8 cellular contexts compared by ENCODE assay signal in genomic region chr7:56092789-56093531, GRCh38. TPM values are rescaled to one million over a fixed set of nuclear protein-coding genes. Genes with fewer than 3 reads are reported as not detected.
A peak's percentile ranks its signal among the peaks of the same experiment; 100 is the strongest.
DNase-seq lines count a peak whose midpoint lies in the region; ATAC-seq, FAIRE-seq and TF ChIP-seq lines count a peak whose summit lies in the region.

PHKG1 (minus strand) TSS chr7:56092952; CDS start chr7:56088941, 4,011 bp downstream.

- FAIRE-seq in HepG2 (lab: Jason Lieb, UNC), result peak; percentile 40

- no peaks in the 10 kb centered on the region for H3K79me2 ChIP-seq in HepG2 (ENCODE audit: insufficient read depth, low read length)

- peak within 1 kb of the TSS; percentile 39 for H3K4me2 ChIP-seq in HepG2 (ENCODE audit: low read depth, low read length)

- in situ Hi-C loops in HepG2 (cut with HindIII; ENCODE audit: extremely low pct_ligation_motif_present, low pct_unique_long_range_greater_than_20kb), result loop anchor here (25.0 kb wide), 1 partner anchor 331 kb away; no protein-coding TSS in a partner anchor

- 32% methylated on average over 15 of the region's 19 CpGs for whole genome bisulfite sequencing in HepG2 (ENCODE audit: low lambda C conversion rate)
- WGBS in thyroid gland, 2 donors, result 24 to 31% methylated on average over 19 of the region's 19 CpGs

- no peaks in the 10 kb centered on the region for H3K27me3 ChIP-seq in HepG2 (ENCODE audit: control insufficient read depth in 1 of 2, insufficient read depth in 2 of 2, low read length in 2 of 2)
- no peaks in the 10 kb centered on the region for H3K27me3 ChIP-seq in thyroid gland
- H3K27me3 ChIP-seq in effector memory CD4-positive, alpha-beta T cell (replicated peaks; ENCODE audit: control insufficient read depth, insufficient read depth, low read length, poor library complexity, severe bottlenecking), result no peaks in the 10 kb centered on the region

- TF ChIP-seq POLR2A in HepG2 (IDR thresholded peaks at IDR 0.05; ENCODE audit: insufficient read depth in 1 of 2, low read depth in 2 of 2, low read length in 2 of 2) (no peak), thyroid gland (IDR thresholded peaks at IDR 0.05) (no peak)

- intact Hi-C loops in HepG2 (cut with micrococcal nuclease; ENCODE audit: unreplicated experiment), result loop anchor here (1.0 kb wide), 1 partner anchor 452 kb away; no protein-coding TSS in a partner anchor
- intact Hi-C loops in thyroid gland (cut with DNase I), result loop anchor here (10.0 kb wide), 1 partner anchor 448 kb away; no protein-coding TSS in a partner anchor

- H3K9ac ChIP-seq in HepG2 (ENCODE audit: insufficient read depth, low read depth, low read length), result no peak within 1 kb of the TSS

- H3K36me3 ChIP-seq in HepG2 (replicated peaks in 1 of 2; ENCODE audit: control insufficient read depth in 1 of 2, insufficient read depth in 2 of 2, low read length in 2 of 2), result no peaks in the 10 kb centered on the region
- H3K36me3 ChIP-seq in thyroid gland, result no peaks in the 10 kb centered on the region
- H3K36me3 ChIP-seq in effector memory CD4-positive, alpha-beta T cell (ENCODE audit: control insufficient read depth, insufficient read depth, low read length), result no peaks in the 10 kb centered on the region

- H3K4me3 ChIP-seq in HepG2 (replicated peaks in 1 of 3; ENCODE audit: insufficient read depth in 1 of 3, low read depth in 2 of 3, low read length in 3 of 3) (no peak within 1 kb of the TSS; a peak in 1 of 6 replicates), thyroid gland (replicated peaks in 1 of 3) (no peak within 1 kb of the TSS)
- H3K4me3 ChIP-seq in effector memory CD4-positive, alpha-beta T cell (ENCODE audit: insufficient read depth, low read depth, low read length, poor library complexity, severe bottlenecking), result no peak within 1 kb of the TSS

- no peak within 1 kb of the TSS for H3K27ac ChIP-seq in HepG2 (ENCODE audit: extremely low read length, insufficient read depth, low read length)
- peak within 1 kb of the TSS; percentile 23 to 42 (median 34) for H3K27ac ChIP-seq in thyroid gland
- H3K27ac ChIP-seq in effector memory CD4-positive, alpha-beta T cell (ENCODE audit: insufficient read depth, low read length, poor library complexity, severe bottlenecking), result no peak within 1 kb of the TSS

- H3K4me1 ChIP-seq in HepG2 (ENCODE audit: insufficient read depth, low read length) (peaks cover 15% of the 10 kb centered on the region), thyroid gland (peaks cover 17 to 26% of the 10 kb centered on the region in 2 donors)
- no peaks in the 10 kb centered on the region for H3K4me1 ChIP-seq in effector memory CD4-positive, alpha-beta T cell (ENCODE audit: control insufficient read depth, insufficient read depth, low read length, poor library complexity, severe bottlenecking)

- TF ChIP-seq RAD21 in HepG2 (CRISPR knock-in tag; IDR thresholded peaks at IDR 0.05), result peak; percentile 62

- H2AFZ ChIP-seq in HepG2 (ENCODE audit: low read length), result no peak within 1 kb of the TSS

- POLR2A ChIA-PET in HepG2 (lab: Yijun Ruan, JAX), result interaction anchor here (0.6 to 1.3 kb wide), 4 partner anchors 12 to 86 kb away, joined by 3 to 4 read pairs (median 4); partner anchors contain the start of genes CHCHD2 and SUMF2

- peak; percentile 77 for DNase-seq in DMS79 treated with DMSO at 0.1 percent for 48 hours (lab: John Stamatoyannopoulos, UW)
- peak; percentile 92 for DNase-seq in NCI-H2196 (lab: John Stamatoyannopoulos, UW; ENCODE audit: unreplicated experiment)
- DNase-seq in cerebellar cortex (ENCODE audit: low spot score), result peak; percentile 89
- peak; percentile 33 for DNase-seq in HepG2 (ENCODE audit: low spot score)
- DNase-seq in thyroid gland, result peak; percentile 80 to 89
- no peak for DNase-seq in activated CD4-positive, CD25-positive, alpha-beta regulatory T cell (lab: John Stamatoyannopoulos, UW)
- no peak for DNase-seq in effector memory CD4-positive, alpha-beta T cell

- no peak for TF ChIP-seq EP300 in HepG2 (IDR thresholded peaks at IDR 0.05; ENCODE audit: low read depth in 2 of 2, low read length in 2 of 2)
- TF ChIP-seq EP300 in HepG2 (CRISPR knock-in tag; IDR thresholded peaks at IDR 0.05; ENCODE audit: borderline replicate concordance), result no peak

- no peaks in the 10 kb centered on the region for H4K20me1 ChIP-seq in HepG2 (ENCODE audit: insufficient read depth, low read length)

- CTCF ChIA-PET in HepG2 (lab: Yijun Ruan, JAX; ENCODE audit: low intra/inter-chr PET ratio, low total read pairs), result interaction anchor here (1.5 kb wide), 1 partner anchor 452 kb away, joined by 6 read pairs; no protein-coding TSS in a partner anchor

- TF ChIP-seq CTCF in HepG2 (CRISPR knock-in tag; IDR thresholded peaks at IDR 0.05) (peak; percentile 77), thyroid gland (IDR thresholded peaks at IDR 0.05) (peak in 3 of 6 experiments; percentile 25 to 68 (median 49))

- no peaks in the 10 kb centered on the region for H3K9me3 ChIP-seq in HepG2 (ENCODE audit: low read length)
- no peaks in the 10 kb centered on the region for H3K9me3 ChIP-seq in thyroid gland
- no peaks in the 10 kb centered on the region for H3K9me3 ChIP-seq in effector memory CD4-positive, alpha-beta T cell (ENCODE audit: control insufficient read depth, low read length)

- ATAC-seq in HepG2 (peak; percentile 96), HG03039 (IDR thresholded peaks at IDR 0.05; ENCODE audit: unreplicated experiment) (no peak)

- BruUV-seq in HepG2 (replicated peaks; lab: Mats Ljungman, UMichigan), result no TSS peak

TF ChIP-seq in HepG2, 621 proteins besides CTCF, POLR2A, EP300 and RAD21 (continues in another document):
- TF ChIP-seq THAP7 (CRISPR knock-in tag; IDR thresholded peaks at IDR 0.05) (no peak), TCF12 (IDR thresholded peaks at IDR 0.05) (no peak), TCF12 (CRISPR knock-in tag; IDR thresholded peaks at IDR 0.05) (no peak), FOXM1 (CRISPR knock-in tag; IDR thresholded peaks at IDR 0.05) (no peak), ARID4A (CRISPR knock-in tag; IDR thresholded peaks at IDR 0.05; ENCODE audit: borderline replicate concordance) (no peak), HNRNPLL (IDR thresholded peaks at IDR 0.05; ENCODE audit: low read depth, low read length, poor library complexity, severe bottlenecking) (no peak)

RNA-seq across cellular contexts. Expression of gene PHKG1, which starts in this region (rescaled TPM):
- total RNA-seq in HepG2 (2016; rRNA removed; fragmentation: Illumina TruSeq; extraction: Trizol), result 0.44 TPM in 1 of 2 replicates, not detected in the other
- 0.18 TPM in 1 of 2 replicates, not detected in the other for total RNA-seq in HepG2 (2016; cell fraction: cytosol; rRNA removed; fragmentation: Illumina TruSeq; extraction: Trizol; ENCODE audit: low read depth)
- total RNA-seq in HepG2 (2016; cell fraction: insoluble cytoplasmic fraction; rRNA removed; fragmentation: Illumina TruSeq; extraction: Trizol), result 0.37 and 0.84 TPM in 2 replicates
- 0.09 TPM in 1 of 2 replicates, not detected in the other for total RNA-seq in HepG2 (2016; cell fraction: membrane; rRNA removed; fragmentation: Illumina TruSeq; extraction: Trizol)
- 0.50 and 1.5 TPM in 2 replicates for total RNA-seq in HepG2 (2016; cell fraction: nucleus; rRNA removed; fragmentation: Illumina TruSeq; extraction: Trizol)
- polyA plus RNA-seq in HepG2 (2011; rRNA removed), result 0.71 and 1.1 TPM in 2 replicates
- polyA plus RNA-seq in HepG2 (2011; cell fraction: cytosol; rRNA removed), result 0.09 and 0.36 TPM in 2 replicates
- polyA plus RNA-seq in HepG2 (2011; cell fraction: nucleus; rRNA removed), result 2.6 and 2.9 TPM in 2 replicates
- polyA plus RNA-seq in HepG2 (2012), result 0.98 and 1.5 TPM in 2 replicates
- 0.05 and 0.24 TPM in 2 replicates for polyA plus RNA-seq in HepG2 (2016; cell fraction: cytosol; fragmentation: Illumina TruSeq; extraction: Trizol; ENCODE audit: low read depth)
- not detected in 2 replicates for polyA plus RNA-seq in HepG2 (2016; cell fraction: insoluble cytoplasmic fraction; fragmentation: Illumina TruSeq; extraction: Trizol; ENCODE audit: low read depth)
- 0.12 TPM in 1 of 2 replicates, not detected in the other for polyA plus RNA-seq in HepG2 (2016; cell fraction: membrane; fragmentation: Illumina TruSeq; extraction: Trizol; ENCODE audit: low read depth)
- 1.6 and 1.9 TPM in 2 replicates for polyA plus RNA-seq in HepG2 (2016; cell fraction: nucleus; fragmentation: Illumina TruSeq; extraction: Trizol; ENCODE audit: insufficient read depth, low read depth)
- polyA minus RNA-seq in HepG2 (2011; rRNA and poly(A)+ RNA removed; ENCODE audit: low replicate concordance), result 0.09 and 0.10 TPM in 2 replicates
- not detected in 2 replicates for polyA minus RNA-seq in HepG2 (2011; cell fraction: cytosol; rRNA and poly(A)+ RNA removed)
- 0.52 and 1.5 TPM in 2 replicates for polyA minus RNA-seq in HepG2 (2011; cell fraction: nucleus; rRNA and poly(A)+ RNA removed)
- 1 to 10 TPM in 3 of 4 donors, under 1 TPM in 1; 0.78 to 3.5 (median 1.8) TPM for total RNA-seq in thyroid gland

Comparison
In these comparisons a context has a peak if more than half of its experiments do, and no peak if none do; other contexts are left out.
1. DNase-seq: peak in DMS79 treated with DMSO at 0.1 percent for 48 hours (single experiment), NCI-H2196 (single experiment), cerebellar cortex (single experiment), HepG2 (single experiment) and thyroid gland (2 of 2); none in activated CD4-positive, CD25-positive, alpha-beta regulatory T cell (0 of 4) and effector memory CD4-positive, alpha-beta T cell (0 of 3).
2. H3K27ac ChIP-seq: peak in thyroid gland (3 of 3); none in HepG2 (single experiment) and effector memory CD4-positive, alpha-beta T cell (single experiment).